1 cellular context compared by ENCODE assay signal in the genomic region with DNA sequence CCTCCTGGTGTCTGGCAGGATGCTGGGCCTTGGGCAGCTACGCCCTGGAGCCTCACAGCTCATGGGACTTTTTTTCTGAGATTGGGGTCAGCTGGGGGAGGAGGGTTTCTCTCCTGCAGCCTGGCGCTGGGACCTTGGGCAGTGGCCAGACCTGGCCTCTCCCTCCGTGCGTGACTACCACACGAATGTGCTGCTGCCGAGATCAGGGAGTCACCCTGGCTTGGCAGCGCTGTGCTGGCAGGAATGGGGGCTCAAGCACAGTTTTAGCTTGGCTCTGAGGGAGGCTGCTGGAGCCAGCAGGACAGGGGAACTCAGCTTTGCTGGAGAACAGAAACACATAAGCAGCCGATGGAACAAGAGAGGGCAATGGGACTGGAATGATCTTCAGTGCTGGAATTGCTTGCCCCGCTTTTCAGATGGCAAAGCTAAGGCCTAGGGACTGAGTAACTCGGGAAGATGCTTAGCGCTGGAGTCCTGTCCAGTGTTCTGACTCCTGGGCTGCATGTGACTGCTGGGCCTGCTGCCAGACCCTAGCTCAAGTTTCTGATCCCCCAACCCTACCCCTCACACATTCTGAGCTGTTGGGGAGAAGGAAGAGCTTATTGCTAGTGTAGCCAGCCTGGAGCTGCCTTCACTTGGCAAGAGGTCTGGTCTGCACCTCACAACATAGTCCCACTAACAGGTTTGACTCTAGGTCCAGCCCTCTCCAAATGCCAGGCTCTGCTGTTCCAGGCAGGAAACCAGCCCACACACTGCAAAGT.
TF ChIP-seq lines count a peak whose summit lies in the region.

No MANE protein-coding gene starts in this region.

TF ChIP-seq in endothelial cell of umbilical vein, 7 proteins besides CTCF, POLR2A, EP300 and RAD21:
- TF ChIP-seq MYC (IDR thresholded peaks at IDR 0.05; ENCODE audit: low read depth, low read length) (no peak), POLR2AphosphoS5 (IDR thresholded peaks at IDR 0.05; ENCODE audit: insufficient read depth, low read depth, low read length) (no peak), JUN (IDR thresholded peaks at IDR 0.05; ENCODE audit: borderline replicate concordance, insufficient read depth, insufficient read length, low read depth) (no peak), EZH2 (IDR thresholded peaks at IDR 0.05; ENCODE audit: borderline replicate concordance, low read depth, low read length, severe bottlenecking) (no peak), GATA2 (IDR thresholded peaks at IDR 0.05; ENCODE audit: insufficient read depth, insufficient read length, low read depth, low read length) (no peak), FOS (IDR thresholded peaks at IDR 0.05; ENCODE audit: borderline replicate concordance, insufficient read depth, low read length) (no peak)
- TF ChIP-seq, protein P1, sequence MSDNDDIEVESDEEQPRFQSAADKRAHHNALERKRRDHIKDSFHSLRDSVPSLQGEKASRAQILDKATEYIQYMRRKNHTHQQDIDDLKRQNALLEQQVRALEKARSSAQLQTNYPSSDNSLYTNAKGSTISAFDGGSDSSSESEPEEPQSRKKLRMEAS (IDR thresholded peaks at IDR 0.05; ENCODE audit: insufficient read depth, insufficient read length), result no peak
